Comparison of ENCODE assay signal across 8 cellular contexts in genomic region chr4:26583538-26583864, GRCh38. TPM values are rescaled to one million over a fixed set of nuclear protein-coding genes. Genes with fewer than 3 reads are reported as not detected.
DNase-seq lines count a peak whose midpoint lies in the region; ATAC-seq and TF ChIP-seq lines count a peak whose summit lies in the region.

No MANE protein-coding gene starts in this region.

- H3K36me3 Mint-ChIP-seq in type B pancreatic cell, result peaks cover 7% of the 10 kb centered on the region

- H3K9me3 ChIP-seq in breast epithelium, result no peaks in the 10 kb centered on the region
- no peaks in the 10 kb centered on the region for H3K9me3 ChIP-seq in lower lobe of right lung

- H3K9me3 Mint-ChIP-seq in type B pancreatic cell, result no peaks in the 10 kb centered on the region

- H3K27me3 ChIP-seq in breast epithelium (no peaks in the 10 kb centered on the region), lower lobe of right lung (ENCODE audit: low read depth) (no peaks in the 10 kb centered on the region)

- intact Hi-C loops in breast epithelium (cut with DNase I; ENCODE audit: low total_unique reads), result loop anchor here (10.0 kb wide), 1 partner anchor 189 kb away; no protein-coding TSS in a partner anchor
- intact Hi-C loops in lower lobe of right lung (cut with DNase I), result no loop called here

- H3K4me1 ChIP-seq in breast epithelium, result no peaks in the 10 kb centered on the region
- H3K4me1 ChIP-seq in lower lobe of right lung, result peaks cover 15% of the 10 kb centered on the region

- no peak for TF ChIP-seq CTCF in breast epithelium (IDR thresholded peaks at IDR 0.05)
- no peak for TF ChIP-seq CTCF in lower lobe of right lung (IDR thresholded peaks at IDR 0.05)
- TF ChIP-seq CTCF in type B pancreatic cell (conservative IDR thresholded peaks at IDR 0.05), result peak; percentile 22

- H3K27ac Mint-ChIP-seq in type B pancreatic cell, result peak overlapping the region; percentile 80

- H3K4me3 ChIP-seq in breast epithelium (peak overlapping the region; percentile 66 to 87 (median 78)), lower lobe of right lung (peak overlapping the region; percentile 85)

- DNase-seq in SKM-1 treated with dmso at 0.1 percent for 144 hours (lab: John Stamatoyannopoulos, UW; ENCODE audit: unreplicated experiment) (peak; percentile 62), SKM-1 (lab: John Stamatoyannopoulos, UW; ENCODE audit: unreplicated experiment) (no peak), NCI-H2029 treated with DMSO at 0.1 percent for 48 hours (lab: John Stamatoyannopoulos, UW) (peak; percentile 57), breast epithelium (ENCODE audit: low spot score in 2 of 2) (no peak), lower lobe of right lung (no peak), type B pancreatic cell (ENCODE audit: extremely low spot score, unreplicated experiment) (no peak), anterior cingulate cortex (lab: John Stamatoyannopoulos, UW) (no peak)

- H3K27me3 Mint-ChIP-seq in type B pancreatic cell, result peaks cover 4% of the 10 kb centered on the region

- no peaks in the 10 kb centered on the region for H3K36me3 ChIP-seq in breast epithelium
- H3K36me3 ChIP-seq in lower lobe of right lung, result no peaks in the 10 kb centered on the region

- peak overlapping the region; percentile 96 for H3K4me3 Mint-ChIP-seq in type B pancreatic cell

- no peak for TF ChIP-seq POLR2A in breast epithelium (IDR thresholded peaks at IDR 0.05)

- H3K27ac ChIP-seq in breast epithelium (peak overlapping the region; percentile 80 to 84), lower lobe of right lung (peak overlapping the region; percentile 84)

- H3K4me1 Mint-ChIP-seq in type B pancreatic cell (ENCODE audit: unreplicated experiment), result peaks cover 6% of the 10 kb centered on the region

- ATAC-seq in HG02588 (IDR thresholded peaks at IDR 0.05; ENCODE audit: unreplicated experiment), result peak; percentile 39
- peak; percentile 77 to 85 for ATAC-seq in lower lobe of right lung

RNA-seq across cellular contexts. Expression of gene TBC1D19, which starts 0.4 kb away (rescaled TPM):
- 10 to 100 TPM; 14.9 to 27.2 (median 23.9) TPM for total RNA-seq in breast epithelium
- total RNA-seq in lower lobe of right lung, result 12.5 TPM
- 8.3 and 11.8 TPM in 2 replicates for total RNA-seq in type B pancreatic cell (ENCODE audit: low replicate concordance)

Comparison
In these comparisons a context has a peak if more than half of its experiments do, and no peak if none do; other contexts are left out.
1. DNase-seq: peak in SKM-1 treated with dmso at 0.1 percent for 144 hours (single experiment) and NCI-H2029 treated with DMSO at 0.1 percent for 48 hours (single experiment); none in SKM-1 (single experiment), breast epithelium (0 of 2), lower lobe of right lung (single experiment), type B pancreatic cell (single experiment) and anterior cingulate cortex (0 of 58).